In the genomic region with DNA sequence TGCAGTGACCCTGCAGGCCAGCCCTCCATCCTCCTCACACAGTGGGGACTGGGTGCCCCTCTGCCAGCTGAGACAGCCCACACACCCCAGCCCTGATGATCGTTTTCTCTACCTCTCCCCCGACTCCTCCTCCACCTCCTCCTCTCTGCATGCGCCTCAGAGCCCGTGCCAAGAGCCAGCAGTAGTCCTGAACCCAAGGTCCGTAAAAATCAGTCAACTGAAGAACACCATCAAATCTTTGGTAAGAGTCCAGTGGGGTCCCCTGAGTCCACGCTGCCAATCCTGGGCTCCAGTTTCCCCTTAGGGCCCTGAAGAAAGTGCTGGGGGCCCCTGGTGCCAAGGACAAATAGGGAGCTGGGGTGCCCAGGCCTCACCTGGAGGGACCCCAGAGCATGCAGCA, we compare ENCODE assay signal across 10 cellular contexts.
"Had no signal": no experiment of that assay in that cellular context is flagged by ENCODE, and none has a peak within 500 bp of the region (broad histone marks: within the 10 kb centered on the region; RNA-seq: fewer than 3 reads in every experiment).

No MANE protein-coding gene starts in this region.

- H3K4me1 Mint-ChIP-seq: IgD-negative memory B cell had no signal

- H3K4me1 ChIP-seq: HAP-1 had no signal

- H3K4me3 Mint-ChIP-seq: IgD-negative memory B cell had no signal

- H3K9me3 Mint-ChIP-seq: IgD-negative memory B cell had no signal

- DNase-seq: GM23248, GOT3, H7, KG1 had no signal

- H3K27ac ChIP-seq: GM23248, HL-60 had no signal

- ATAC-seq: HCT116, HepG2, K562 had no signal

- H3K36me3 ChIP-seq: HAP-1 had no signal

- H3K9me3 ChIP-seq: HAP-1 had no signal

- H3K4me3 ChIP-seq: GM23248, HAP-1, K562 had no signal

- H3K27ac Mint-ChIP-seq: IgD-negative memory B cell had no signal
